In genomic region chr7:97145068-97145467, GRCh38 we compare ENCODE assay signal across 8 cellular contexts. TPM values are rescaled to one million over a fixed set of nuclear protein-coding genes. Genes with fewer than 3 reads are reported as not detected.
DNase-seq lines count a peak whose midpoint lies in the region; ATAC-seq and TF ChIP-seq lines count a peak whose summit lies in the region.

No MANE protein-coding gene starts in this region.

- 7% methylated on average over 1 of the region's 1 CpG for WGBS in SK-N-SH (ENCODE audit: low lambda C conversion rate)

- H2AFZ ChIP-seq in SK-N-SH (ENCODE audit: low read depth), result no peak overlapping the region

- peaks cover 0 to 7% of the 10 kb centered on the region in 2 experiments for H3K36me3 ChIP-seq in SK-N-SH (replicated peaks in 1 of 2; ENCODE audit: control insufficient read depth in 1 of 2, insufficient read depth in 2 of 2, low read length in 1 of 2)

- H3F3A ChIP-seq in SK-N-SH (replicated peaks; ENCODE audit: insufficient read depth), result no peaks in the 10 kb centered on the region

- TF ChIP-seq CTCF in SK-N-SH (IDR thresholded peaks at IDR 0.05) (peak; percentile 84), glutamatergic neuron (IDR thresholded peaks at IDR 0.05; ENCODE audit: partially characterized antibody, unreplicated experiment) (peak; percentile 49)

- H3K79me2 ChIP-seq in SK-N-SH (ENCODE audit: insufficient read depth), result no peaks in the 10 kb centered on the region

- H3K9me3 ChIP-seq in SK-N-SH, result peaks cover 4% of the 10 kb centered on the region; the same call in 1 of the 2 replicates

- DNase-seq in DMS114 treated with DMSO at 0.1 percent for 48 hours (lab: John Stamatoyannopoulos, UW; ENCODE audit: unreplicated experiment), result peak; percentile 22
- DNase-seq in Kasumi-1 (lab: John Stamatoyannopoulos, UW), result peak; percentile 61 to 76
- peak; percentile 27 for DNase-seq in SK-N-SH
- DNase-seq in glutamatergic neuron, result no peak
- no peak for DNase-seq in germinal center (ENCODE audit: low spot score)
- DNase-seq in islet precursor cell, result no peak
- DNase-seq in stimulated activated CD4-positive, alpha-beta T cell treated with anti-CD3 and anti-CD28 coated beads, Interleukin-4, amount 100 ng/mL, for 1 hour, result no peak

- H3K9me3 Mint-ChIP-seq in glutamatergic neuron (ENCODE audit: unreplicated experiment), result peaks cover 2% of the 10 kb centered on the region

- no peak overlapping the region for H3K9ac ChIP-seq in SK-N-SH

- no peaks in the 10 kb centered on the region for H3K9me2 ChIP-seq in SK-N-SH

- H3K36me3 Mint-ChIP-seq in glutamatergic neuron (ENCODE audit: unreplicated experiment), result peaks cover 17% of the 10 kb centered on the region

- H3K4me1 ChIP-seq in SK-N-SH (ENCODE audit: control insufficient read depth in 1 of 2, insufficient read depth in 2 of 2, low read depth in 1 of 2, low read length in 1 of 2), result no peaks in the 10 kb centered on the region

- H3K27ac ChIP-seq in SK-N-SH (ENCODE audit: low read depth in 2 of 2, low read length in 1 of 2), result no peak overlapping the region

- H3K4me1 Mint-ChIP-seq in glutamatergic neuron (ENCODE audit: low read depth, unreplicated experiment), result no peaks in the 10 kb centered on the region

- no peak overlapping the region for H3K4me3 Mint-ChIP-seq in glutamatergic neuron (ENCODE audit: unreplicated experiment)

- TF ChIP-seq EP300 in SK-N-SH (IDR thresholded peaks at IDR 0.05; ENCODE audit: borderline replicate concordance in 1 of 2, low read depth in 1 of 2, low read length in 1 of 2), result no peak

- no peaks in the 10 kb centered on the region for H3K27me3 Mint-ChIP-seq in glutamatergic neuron (ENCODE audit: unreplicated experiment)

- peak; percentile 77 for TF ChIP-seq RAD21 in SK-N-SH (IDR thresholded peaks at IDR 0.05; ENCODE audit: low read length)

- ATAC-seq in GM21515 (IDR thresholded peaks at IDR 0.05; ENCODE audit: unreplicated experiment), result no peak

- H3K4me3 ChIP-seq in SK-N-SH (ENCODE audit: low read depth in 2 of 2, low read length in 1 of 2), result no peak overlapping the region

- H3K27me3 ChIP-seq in SK-N-SH (ENCODE audit: insufficient read depth), result no peaks in the 10 kb centered on the region

- CTCF ChIA-PET in SK-N-SH (lab: Yijun Ruan, JAX), result interaction anchor here (0.6 to 1.8 kb wide), 22 partner anchors 9 to 1024 kb away, joined by 3 to 13 read pairs (median 4); partner anchors contain the start of gene SDHAF3

- POLR2A ChIA-PET in SK-N-SH (lab: Yijun Ruan, JAX), result no interaction called here

- no peak overlapping the region for H3K27ac Mint-ChIP-seq in glutamatergic neuron (ENCODE audit: unreplicated experiment)

- H4K20me1 ChIP-seq in SK-N-SH (ENCODE audit: insufficient read depth), result no peaks in the 10 kb centered on the region

- H3K4me2 ChIP-seq in SK-N-SH, result no peak overlapping the region

TF ChIP-seq in SK-N-SH, 30 proteins besides CTCF, POLR2A, EP300 and RAD21:
- TF ChIP-seq SIN3A (IDR thresholded peaks at IDR 0.05; ENCODE audit: borderline replicate concordance, low read depth, low read length) (no peak), SMC3 (IDR thresholded peaks at IDR 0.05; ENCODE audit: low read depth, low read length) (peak; percentile 65)

RNA-seq across cellular contexts. Expression of gene SDHAF3, which starts 27.6 kb away (rescaled TPM):
- polyA plus RNA-seq in SK-N-SH (2012; rRNA removed), result 14.6 and 17.0 TPM in 2 replicates
- 20.2 and 29.6 TPM in 2 replicates for polyA plus RNA-seq in SK-N-SH (2012; cell fraction: cytosol; rRNA removed)
- polyA plus RNA-seq in SK-N-SH (2012; cell fraction: nucleus; rRNA removed), result 4.0 and 4.4 TPM in 2 replicates
- 10.1 TPM for total RNA-seq in glutamatergic neuron (ENCODE audit: unreplicated experiment)

Comparison
In these comparisons a context has a peak if more than half of its experiments do, and no peak if none do; other contexts are left out.
1. DNase-seq: peak in DMS114 treated with DMSO at 0.1 percent for 48 hours (single experiment), Kasumi-1 (2 of 2) and SK-N-SH (single experiment); none in glutamatergic neuron (single experiment), germinal center (single experiment), islet precursor cell (single experiment) and stimulated activated CD4-positive, alpha-beta T cell treated with anti-CD3 and anti-CD28 coated beads, Interleukin-4, amount 100 ng/mL, for 1 hour (single experiment).